8 cellular contexts compared by ENCODE assay signal in the genomic region with DNA sequence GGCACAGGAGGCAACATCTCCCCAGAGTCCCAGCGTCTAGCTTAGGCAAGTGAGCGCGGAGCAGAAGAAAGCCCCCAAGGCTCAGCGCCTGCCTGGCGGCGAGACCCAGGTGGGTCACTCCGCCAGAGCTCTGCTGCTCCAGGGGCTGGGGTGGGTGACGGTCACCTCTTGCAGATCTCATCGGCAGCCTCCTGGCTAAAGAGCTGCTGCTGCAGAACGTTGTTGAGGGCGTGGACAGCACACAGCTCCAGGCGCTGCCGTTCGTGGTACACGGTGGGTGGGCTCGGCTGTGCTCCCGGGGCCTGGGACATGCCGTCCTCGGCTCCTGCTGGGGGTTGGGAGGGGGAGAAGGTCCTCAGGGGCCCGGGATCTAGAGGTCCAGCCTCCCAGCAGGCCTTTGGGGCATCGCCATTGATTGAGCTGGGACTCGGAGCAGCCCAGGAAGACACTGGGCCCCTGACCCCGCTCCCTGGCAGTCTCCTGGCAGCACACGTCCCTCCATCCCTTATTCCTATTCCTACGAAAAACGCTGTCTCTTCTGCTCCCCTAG. TPM values are rescaled to one million over a fixed set of nuclear protein-coding genes. Genes with fewer than 3 reads are reported as not detected.
A peak's percentile ranks its signal among the peaks of the same experiment; 100 is the strongest.
DNase-seq lines count a peak whose midpoint lies in the region; ATAC-seq and TF ChIP-seq lines count a peak whose summit lies in the region.

No MANE protein-coding gene starts in this region.

- H3K27ac Mint-ChIP-seq in T-helper 1 cell treated with Interleukin-12 subunit alpha and Interleukin-12 subunit beta and Interleukin-4 antibody, amounts not matched to agents 30 μg/mL and 1 μg/mL, for 36 hours, result peak overlapping the region; percentile 98

- H3K9me3 ChIP-seq in left lung (no peaks in the 10 kb centered on the region), thyroid gland (no peaks in the 10 kb centered on the region)

- TF ChIP-seq POLR2A in thyroid gland (IDR thresholded peaks at IDR 0.05), result no peak

- TF ChIP-seq CTCF in astrocyte of the cerebellum (IDR thresholded peaks at IDR 0.05; ENCODE audit: low read depth, low read length, missing control alignments) (no peak), left lung (IDR thresholded peaks at IDR 0.05) (no peak), thyroid gland (IDR thresholded peaks at IDR 0.05) (no peak)

- H3K36me3 ChIP-seq in left lung (peaks cover 0 to 10% of the 10 kb centered on the region in 2 donors), thyroid gland (peaks cover 0 to 6% of the 10 kb centered on the region in 2 donors)

- DNase-seq in T-helper 1 cell, result no peak
- DNase-seq in astrocyte of the cerebellum (ENCODE audit: low read depth), result no peak
- peak; percentile 35 to 79 for DNase-seq in left lung
- no peak for DNase-seq in thyroid gland
- no peak for DNase-seq in central memory CD4-positive, alpha-beta T cell
- DNase-seq in DMS79 (lab: John Stamatoyannopoulos, UW), result no peak

- peaks cover 0 to 18% of the 10 kb centered on the region in 2 donors for H3K27me3 ChIP-seq in left lung
- H3K27me3 ChIP-seq in thyroid gland, result no peaks in the 10 kb centered on the region

- peaks cover 10% of the 10 kb centered on the region for H3K36me3 Mint-ChIP-seq in T-helper 1 cell treated with Interleukin-12 subunit alpha and Interleukin-12 subunit beta and Interleukin-4 antibody, amounts not matched to agents 30 μg/mL and 1 μg/mL, for 36 hours (ENCODE audit: low read depth)

- in situ Hi-C loops in astrocyte of the cerebellum (cut with HindIII; ENCODE audit: low sequenced_read_pairs), result no loop called here

- peaks cover 15% of the 10 kb centered on the region for H3K4me1 Mint-ChIP-seq in T-helper 1 cell treated with Interleukin-12 subunit alpha and Interleukin-12 subunit beta and Interleukin-4 antibody, amounts not matched to agents 30 μg/mL and 1 μg/mL, for 36 hours (ENCODE audit: low read depth)

- peak overlapping the region; percentile 97 for H3K4me3 Mint-ChIP-seq in T-helper 1 cell treated with Interleukin-12 subunit alpha and Interleukin-12 subunit beta and Interleukin-4 antibody, amounts not matched to agents 30 μg/mL and 1 μg/mL, for 36 hours

- H3K27ac ChIP-seq in left lung, result peak overlapping the region in 1 of 2 donors; percentile 86
- peak overlapping the region in 1 of 3 donors; percentile 69 for H3K27ac ChIP-seq in thyroid gland

- intact Hi-C loops in left lung (cut with DNase I) (no loop called here), thyroid gland (cut with DNase I) (loop anchor here (5.0 kb wide), 1 partner anchor 33 kb away; the partner anchor contains the start of genes EMC10 and GARIN5A)

- WGBS in thyroid gland, 2 donors, result 58 to 68% methylated on average over 14 to 19 of the region's 26 CpGs

- H3K27me3 Mint-ChIP-seq in T-helper 1 cell treated with Interleukin-12 subunit alpha and Interleukin-12 subunit beta and Interleukin-4 antibody, amounts not matched to agents 30 μg/mL and 1 μg/mL, for 36 hours (ENCODE audit: low read depth), result no peaks in the 10 kb centered on the region

- H3K4me3 ChIP-seq in astrocyte of the cerebellum (ENCODE audit: low read depth, low read length) (peak overlapping the region; percentile 80), left lung (peak overlapping the region; percentile 65 to 69), thyroid gland (replicated peaks in 1 of 3) (peak overlapping the region in 2 of 3 donors; percentile 59 to 69)

- peaks cover 7 to 9% of the 10 kb centered on the region in 2 donors for H3K4me1 ChIP-seq in left lung
- H3K4me1 ChIP-seq in thyroid gland, result peaks cover 6 to 10% of the 10 kb centered on the region in 2 donors

- H3K9me3 Mint-ChIP-seq in T-helper 1 cell treated with Interleukin-12 subunit alpha and Interleukin-12 subunit beta and Interleukin-4 antibody, amounts not matched to agents 30 μg/mL and 1 μg/mL, for 36 hours, result no peaks in the 10 kb centered on the region

- ATAC-seq in left lung (no peak), GM18858 (IDR thresholded peaks at IDR 0.05; ENCODE audit: unreplicated experiment) (no peak)

RNA-seq across cellular contexts. Expression of gene JOSD2, which starts 0.8 kb away (rescaled TPM):
- total RNA-seq in left lung (10 to 100 TPM; 44.1 to 52.0 TPM), thyroid gland (10 to 100 TPM; 23.9 to 49.5 (median 41.3) TPM)

RNA-seq across cellular contexts. Expression of gene ASPDH, which starts 3.5 kb away (rescaled TPM):
- total RNA-seq in left lung, result not detected
- total RNA-seq in thyroid gland, result not detected

RNA-seq across cellular contexts. Expression of gene GARIN5A, which starts 33.5 kb away (rescaled TPM):
- total RNA-seq in left lung (1 to 10 TPM; 2.6 to 4.3 TPM), thyroid gland (1 to 10 TPM; 1.4 to 8.1 (median 5.0) TPM)

RNA-seq across cellular contexts. Expression of gene EMC10, which starts 33.9 kb away (rescaled TPM):
- total RNA-seq in left lung (100 to 1,000 TPM; 126 to 157 TPM), thyroid gland (100 to 1,000 TPM; 139 to 250 (median 214) TPM)

RNA-seq across cellular contexts. Expression of gene LRRC4B, which starts 58.0 kb away (rescaled TPM):
- total RNA-seq in left lung (1 to 10 TPM; 2.8 to 3.2 TPM), thyroid gland (1 to 10 TPM in 3 of 4 donors, under 1 TPM in 1; 0.59 to 3.0 (median 1.6) TPM)

Comparison
In these comparisons a context has a peak if more than half of its experiments do, and no peak if none do; other contexts are left out.
1. DNase-seq: peak in left lung (2 of 2); none in T-helper 1 cell (0 of 5), astrocyte of the cerebellum (single experiment), thyroid gland (0 of 2), central memory CD4-positive, alpha-beta T cell (single experiment) and DMS79 (single experiment).
2. Peak in every context shown above with its lines, with median percentiles within 50 percentile points of each other: H3K4me3 ChIP-seq.